In genomic region chr17:1390422-1391367, GRCh38 we compare ENCODE assay signal across 10 cellular contexts. TPM values are rescaled to one million over a fixed set of nuclear protein-coding genes. Genes with fewer than 3 reads are reported as not detected.
DNase-seq lines count a peak whose midpoint lies in the region; TF ChIP-seq lines count a peak whose summit lies in the region.
"Had no signal": no experiment of that assay in that cellular context is flagged by ENCODE, and none has a peak within 500 bp of the region (broad histone marks: within the 10 kb centered on the region; RNA-seq: fewer than 3 reads in every experiment).

No MANE protein-coding gene starts in this region.

- peak overlapping the region; percentile 98 for H3K4ac ChIP-seq in trophoblast cell (ENCODE audit: low read depth, low read length)

- H2AFZ ChIP-seq in trophoblast cell (ENCODE audit: insufficient read depth, low read length, poor library complexity) = no peak overlapping the region

- no peak for TF ChIP-seq EP300 in esophagus muscularis mucosa (IDR thresholded peaks at IDR 0.05)

- DNase-seq in Caco-2 = peak in 1 of 2 experiments; percentile 68
- peak; percentile 71 for DNase-seq in OCI-M1 (lab: John Stamatoyannopoulos, UW)
- no peak for DNase-seq in esophagus muscularis mucosa (ENCODE audit: extremely low spot score)
- DNase-seq in trophoblast cell = peak; percentile 55 to 96
- no peak for DNase-seq in inferior parietal cortex (ENCODE audit: extremely low spot score)
- no peak for DNase-seq in NCI-H345 (lab: John Stamatoyannopoulos, UW)
- DNase-seq in DMS79 treated with DMSO at 0.1 percent for 48 hours (lab: John Stamatoyannopoulos, UW) = no peak
- no peak for DNase-seq in SHP77 (lab: John Stamatoyannopoulos, UW)
- DNase-seq: H7 had no signal

- no peak for TF ChIP-seq POLR2A in esophagus muscularis mucosa (IDR thresholded peaks at IDR 0.05; ENCODE audit: low read depth)

- no peak overlapping the region for H2AK5ac ChIP-seq in trophoblast cell (ENCODE audit: low read length)

- H3K9me3 Mint-ChIP-seq in Caco-2 (ENCODE audit: unreplicated experiment) = no peaks in the 10 kb centered on the region
- H3K9me3 Mint-ChIP-seq: dendritic cell treated with granulocyte-macrophage colony-stimulating factor and Interleukin-4, amounts not matched to agents 40 ng/mL and 50 ng/mL, for 4 days had no signal

- H3K27me3 Mint-ChIP-seq in Caco-2 (ENCODE audit: insufficient read depth, unreplicated experiment) = no peaks in the 10 kb centered on the region
- H3K27me3 Mint-ChIP-seq: dendritic cell treated with granulocyte-macrophage colony-stimulating factor and Interleukin-4, amounts not matched to agents 40 ng/mL and 50 ng/mL, for 4 days had no signal

- 10% methylated on average over 6 of the region's 6 CpGs for WGBS in esophagus muscularis mucosa
- no CpG with 5 or more reads among the region's 6 CpGs for WGBS in trophoblast cell (ENCODE audit: extremely low coverage, insufficient coverage, insufficient read length)

- no peaks in the 10 kb centered on the region for H3K79me1 ChIP-seq in trophoblast cell (ENCODE audit: low read length)

- CTCF ChIA-PET in Caco-2 (lab: Charles Lee) = interaction anchor here (0.6 to 2.2 kb wide), 2 partner anchors 25 to 29 kb away, joined by 3 to 10 read pairs; no protein-coding TSS in a partner anchor

- H3K27ac Mint-ChIP-seq in Caco-2 (ENCODE audit: unreplicated experiment) = peak overlapping the region; percentile 25
- H3K27ac Mint-ChIP-seq: dendritic cell treated with granulocyte-macrophage colony-stimulating factor and Interleukin-4, amounts not matched to agents 40 ng/mL and 50 ng/mL, for 4 days had no signal

- peak overlapping the region; percentile 12 for H3K4me3 Mint-ChIP-seq in Caco-2 (ENCODE audit: unreplicated experiment)
- H3K4me3 Mint-ChIP-seq: dendritic cell treated with granulocyte-macrophage colony-stimulating factor and Interleukin-4, amounts not matched to agents 40 ng/mL and 50 ng/mL, for 4 days had no signal

- no peak overlapping the region for H3K4me2 ChIP-seq in trophoblast cell (ENCODE audit: low read length)

- H2BK12ac ChIP-seq in trophoblast cell (ENCODE audit: low read length) = no peak overlapping the region

- intact Hi-C loops in Caco-2 (cut with micrococcal nuclease; ENCODE audit: unreplicated experiment) = no loop called here
- intact Hi-C loops in esophagus muscularis mucosa (cut with DNase I) = no loop called here

- BruUV-seq in Caco-2 (replicated peaks; lab: Mats Ljungman, UMichigan) = TSS peak; percentile 0

- H3K36me3 Mint-ChIP-seq in Caco-2 (ENCODE audit: insufficient read depth, unreplicated experiment) = peaks cover 79% of the 10 kb centered on the region

- H3K23ac ChIP-seq in trophoblast cell (ENCODE audit: low read length) = no peak overlapping the region

- H4K8ac ChIP-seq in trophoblast cell (ENCODE audit: low read depth, low read length) = no peak overlapping the region

- no peak overlapping the region for H2BK5ac ChIP-seq in trophoblast cell (ENCODE audit: low read depth, low read length, poor library complexity)

- H3K9me3 ChIP-seq in Caco-2 (no peaks in the 10 kb centered on the region), esophagus muscularis mucosa (no peaks in the 10 kb centered on the region), trophoblast cell (ENCODE audit: insufficient read depth, low read depth, low read length) (no peaks in the 10 kb centered on the region)

- no peaks in the 10 kb centered on the region for H3K27me3 ChIP-seq in Caco-2 (replicated peaks; ENCODE audit: control insufficient read depth, insufficient read depth, low read length)
- H3K27me3 ChIP-seq in esophagus muscularis mucosa = no peaks in the 10 kb centered on the region
- H3K27me3 ChIP-seq in trophoblast cell (ENCODE audit: insufficient read depth, low read length) = no peaks in the 10 kb centered on the region

- H3K4me3 ChIP-seq in Caco-2 (ENCODE audit: low read depth, low read length) = no peak overlapping the region
- H3K4me3 ChIP-seq in esophagus muscularis mucosa = peak overlapping the region in 2 of 4 donors; percentile 12 to 15
- no peak overlapping the region for H3K4me3 ChIP-seq in trophoblast cell (ENCODE audit: low read depth, low read length)

- H3K18ac ChIP-seq in trophoblast cell (ENCODE audit: low read length) = no peak overlapping the region

- H3K14ac ChIP-seq in trophoblast cell (ENCODE audit: low read length) = no peak overlapping the region

- H2BK120ac ChIP-seq in trophoblast cell (ENCODE audit: insufficient read depth, low read length, poor library complexity) = no peak overlapping the region

- H3K4me1 Mint-ChIP-seq in Caco-2 (ENCODE audit: low read depth, unreplicated experiment) = peaks cover 30% of the 10 kb centered on the region

- H3K9ac ChIP-seq in trophoblast cell (ENCODE audit: low read length) = no peak overlapping the region

- no peaks in the 10 kb centered on the region; the same call in 1 of the 2 replicates for H3K36me3 ChIP-seq in Caco-2 (ENCODE audit: control insufficient read depth, insufficient read depth, low read length)
- no peaks in the 10 kb centered on the region for H3K36me3 ChIP-seq in esophagus muscularis mucosa
- peaks cover 3 to 9% of the 10 kb centered on the region in 2 experiments for H3K36me3 ChIP-seq in trophoblast cell (ENCODE audit: control insufficient read depth in 1 of 2, insufficient read depth in 2 of 2, low read length in 2 of 2)

- H4K91ac ChIP-seq in trophoblast cell (ENCODE audit: low read depth, low read length) = no peak overlapping the region

- peaks cover 48% of the 10 kb centered on the region for H3K79me2 ChIP-seq in trophoblast cell (ENCODE audit: control insufficient read depth, insufficient read depth, low read length, poor library complexity)

- H3K4me1 ChIP-seq in Caco-2 = peaks cover 57% of the 10 kb centered on the region
- H3K4me1 ChIP-seq in esophagus muscularis mucosa = peaks cover 88 to 100% (median 99%) of the 10 kb centered on the region in 4 donors
- H3K4me1 ChIP-seq in trophoblast cell (ENCODE audit: control insufficient read depth in 1 of 2, insufficient read depth in 2 of 2, low read length in 2 of 2) = peaks cover 12 to 16% of the 10 kb centered on the region in 2 experiments

- TF ChIP-seq CTCF in Caco-2 (IDR thresholded peaks at IDR 0.05; ENCODE audit: insufficient read depth in 1 of 2, low read depth in 1 of 2, low read length in 1 of 2, severe bottlenecking in 1 of 2, unreplicated experiment in 1 of 2) (no peak), esophagus muscularis mucosa (IDR thresholded peaks at IDR 0.05) (no peak)

- H3K27ac ChIP-seq in esophagus muscularis mucosa (replicated peaks in 1 of 4) (peak overlapping the region; percentile 42 to 74 (median 66)), trophoblast cell (ENCODE audit: low read depth, low read length) (no peak overlapping the region)

- H4K12ac ChIP-seq in trophoblast cell (ENCODE audit: low read depth, low read length) = no peak overlapping the region

- POLR2A ChIA-PET in Caco-2 (lab: Charles Lee) = interaction anchor here (1.2 kb wide), 1 partner anchor 125 kb away, joined by 3 read pairs; no protein-coding TSS in a partner anchor

RNA-seq across cellular contexts. Expression of gene YWHAE, which starts 9.3 kb away (rescaled TPM):
- total RNA-seq in Caco-2 (2022) = 915 and 956 TPM in 2 replicates
- total RNA-seq in esophagus muscularis mucosa = 100 to 1,000 TPM; 329 to 408 (median 364) TPM
- 619 and 645 TPM in 2 replicates for polyA plus RNA-seq in trophoblast cell (2013)

Comparison
In these comparisons a context has a peak if more than half of its experiments do, and no peak if none do; other contexts are left out.
1. DNase-seq: peak in OCI-M1 (single experiment) and trophoblast cell (2 of 2); none in esophagus muscularis mucosa (single experiment), inferior parietal cortex (single experiment), NCI-H345 (single experiment), DMS79 treated with DMSO at 0.1 percent for 48 hours (single experiment) and SHP77 (0 of 2).